ENCODE assay signal across 15 cellular contexts in genomic region chr2:3476386-3477033, GRCh38. TPM values are rescaled to one million over a fixed set of nuclear protein-coding genes. Genes with fewer than 3 reads are reported as not detected.
DNase-seq lines count a peak whose midpoint lies in the region; ATAC-seq lines count a peak whose summit lies in the region.
"Had no signal": no experiment of that assay in that cellular context is flagged by ENCODE, and none has a peak within 500 bp of the region (broad histone marks: within the 10 kb centered on the region; RNA-seq: fewer than 3 reads in every experiment).

No MANE protein-coding gene starts in this region.

- peaks cover 7% of the 10 kb centered on the region for H3K36me3 Mint-ChIP-seq in activated naive CD8-positive, alpha-beta T cell treated with anti-CD3 and anti-CD28 coated beads for 36 hours
- H3K36me3 Mint-ChIP-seq in naive thymus-derived CD8-positive, alpha-beta T cell: peaks cover 0 to 64% (median 18%) of the 10 kb centered on the region in 3 donors

- H3K27ac Mint-ChIP-seq in activated naive CD8-positive, alpha-beta T cell treated with anti-CD3 and anti-CD28 coated beads for 36 hours: no peak overlapping the region
- H3K27ac Mint-ChIP-seq in naive thymus-derived CD8-positive, alpha-beta T cell: peak overlapping the region in 2 of 10 donors; percentile 29 to 57
- H3K27ac Mint-ChIP-seq: CD4-positive, alpha-beta T cell had no signal

- H3K4me3 Mint-ChIP-seq in activated naive CD8-positive, alpha-beta T cell treated with anti-CD3 and anti-CD28 coated beads for 36 hours: no peak overlapping the region
- H3K4me3 Mint-ChIP-seq in naive thymus-derived CD8-positive, alpha-beta T cell: no peak overlapping the region
- H3K4me3 Mint-ChIP-seq: CD4-positive, alpha-beta T cell had no signal

- no peak for ATAC-seq in naive thymus-derived CD8-positive, alpha-beta T cell
- no peak for ATAC-seq in HG02642 (IDR thresholded peaks at IDR 0.05; ENCODE audit: poor library complexity, unreplicated experiment)
- ATAC-seq: stimulated activated naive CD8-positive, alpha-beta T cell treated with anti-CD3 and anti-CD28 coated beads, Interleukin-15, Interleukin-2, amounts not matched to agents 100 U/mL and 50 U/mL, for 24 hours had no signal

- H3K4me3 ChIP-seq in skeletal muscle cell (ENCODE audit: low read depth, low read length): no peak overlapping the region

- H3K27ac ChIP-seq in cingulate gyrus (ENCODE audit: low read depth, low read length): peak overlapping the region; percentile 91
- H3K27ac ChIP-seq: neutrophil, WERI-Rb-1 had no signal

- peak; percentile 55 for DNase-seq in NCI-H510A (lab: John Stamatoyannopoulos, UW)
- peak in 40 of 51 donors; percentile 22 to 95 (median 56) for DNase-seq in hypothalamus (lab: John Stamatoyannopoulos, UW)
- peak; percentile 45 for DNase-seq in skeletal muscle cell (ENCODE audit: low read depth)
- no peak for DNase-seq in activated naive CD8-positive, alpha-beta T cell treated with anti-CD3 and anti-CD28 coated beads for 36 hours
- DNase-seq in naive thymus-derived CD8-positive, alpha-beta T cell: no peak
- no peak for DNase-seq in activated CD8-positive, alpha-beta memory T cell treated with anti-CD3 and anti-CD28 coated beads, Interleukin-2, amount 50 U/mL, for 48 hours
- DNase-seq: CD4-positive, alpha-beta T cell; NCI-H774; SHP77; stimulated activated CD4-positive, alpha-beta T cell treated with anti-CD3 and anti-CD28 coated beads, Interleukin-2, amount 100 ng/mL, for 48 hours; stimulated activated naive CD8-positive, alpha-beta T cell treated with anti-CD3 and anti-CD28 coated beads, Interleukin-15, Interleukin-2, amounts not matched to agents 100 U/mL and 50 U/mL, for 24 hours; WERI-Rb-1 had no signal

- H3K4me1 Mint-ChIP-seq in activated naive CD8-positive, alpha-beta T cell treated with anti-CD3 and anti-CD28 coated beads for 36 hours: peaks cover 16% of the 10 kb centered on the region
- peaks cover 0 to 7% (median 3%) of the 10 kb centered on the region in 4 donors for H3K4me1 Mint-ChIP-seq in naive thymus-derived CD8-positive, alpha-beta T cell

- H3K9me3 Mint-ChIP-seq in activated naive CD8-positive, alpha-beta T cell treated with anti-CD3 and anti-CD28 coated beads for 36 hours: no peaks in the 10 kb centered on the region
- no peaks in the 10 kb centered on the region for H3K9me3 Mint-ChIP-seq in naive thymus-derived CD8-positive, alpha-beta T cell
- H3K9me3 Mint-ChIP-seq: CD4-positive, alpha-beta T cell had no signal

- POLR2A ChIA-PET in naive thymus-derived CD8-positive, alpha-beta T cell (lab: Charles Lee): no interaction called here

- H3K27me3 Mint-ChIP-seq in activated naive CD8-positive, alpha-beta T cell treated with anti-CD3 and anti-CD28 coated beads for 36 hours: no peaks in the 10 kb centered on the region
- no peaks in the 10 kb centered on the region for H3K27me3 Mint-ChIP-seq in naive thymus-derived CD8-positive, alpha-beta T cell
- H3K27me3 Mint-ChIP-seq: CD4-positive, alpha-beta T cell had no signal

RNA-seq across cellular contexts. Expression of gene ADI1, which starts 42.8 kb away (rescaled TPM):
- total RNA-seq in activated naive CD8-positive, alpha-beta T cell treated with anti-CD3 and anti-CD28 coated beads for 36 hours: 10 to 100 TPM; 22.8 to 23.7 TPM
- 10 to 100 TPM; 30.1 to 33.2 TPM for total RNA-seq in naive thymus-derived CD8-positive, alpha-beta T cell
- polyA plus RNA-seq in naive thymus-derived CD8-positive, alpha-beta T cell: 10 to 100 TPM; 22.0 to 28.5 (median 25.8) TPM

Comparison
In these comparisons a context has a peak if more than half of its experiments do, and no peak if none do; other contexts are left out.
1. DNase-seq: peak in NCI-H510A (single experiment), hypothalamus (40 of 51) and skeletal muscle cell (single experiment); none in activated naive CD8-positive, alpha-beta T cell treated with anti-CD3 and anti-CD28 coated beads for 36 hours (single experiment), naive thymus-derived CD8-positive, alpha-beta T cell (0 of 10) and activated CD8-positive, alpha-beta memory T cell treated with anti-CD3 and anti-CD28 coated beads, Interleukin-2, amount 50 U/mL, for 48 hours (single experiment).